Comparison of ENCODE assay signal across 24 cellular contexts in the genomic region with DNA sequence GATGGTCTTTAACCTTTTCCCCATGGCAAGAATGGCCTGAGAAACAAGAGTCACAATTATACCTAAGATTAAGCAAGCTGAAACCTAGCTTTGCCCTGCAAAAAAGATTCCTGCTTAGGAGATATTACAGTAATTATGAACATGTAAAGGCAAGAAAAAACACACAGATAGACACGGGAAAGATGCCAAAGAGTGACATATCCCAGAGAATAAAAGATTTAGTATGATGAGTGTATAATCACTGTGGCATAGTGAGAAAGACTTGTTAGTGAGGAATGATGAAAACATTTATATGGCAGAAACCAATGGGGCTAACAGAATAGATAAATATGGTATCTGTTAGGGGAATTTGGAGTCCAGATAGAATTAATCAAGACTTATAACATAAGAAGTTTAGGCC. TPM values are rescaled to one million over a fixed set of nuclear protein-coding genes. Genes with fewer than 3 reads are reported as not detected.
"Had no signal": no experiment of that assay in that cellular context is flagged by ENCODE, and none has a peak within 500 bp of the region (broad histone marks: within the 10 kb centered on the region; RNA-seq: fewer than 3 reads in every experiment).

No MANE protein-coding gene starts in this region.

- H3K36me3 ChIP-seq: colonic mucosa, esophagus muscularis mucosa, gastrocnemius medialis, left lung, lower lobe of right lung, pancreas, stomach, thoracic aorta, transverse colon had no signal

- H3K27ac ChIP-seq: colonic mucosa, esophagus muscularis mucosa, gastrocnemius medialis, left lung, lower lobe of right lung, pancreas, stomach, thoracic aorta, transverse colon had no signal

- H3K4me1 ChIP-seq: colonic mucosa, esophagus muscularis mucosa, gastrocnemius medialis, left lung, lower lobe of right lung, pancreas, stomach, transverse colon had no signal

- H3K27me3 ChIP-seq: colonic mucosa, esophagus muscularis mucosa, gastrocnemius medialis, left lung, pancreas, stomach, transverse colon had no signal

- H3K9me3 ChIP-seq: colonic mucosa, esophagus muscularis mucosa, gastrocnemius medialis, left lung, lower lobe of right lung, pancreas, stomach, thoracic aorta, transverse colon had no signal

- FAIRE-seq: endothelial cell of umbilical vein, pancreas, small intestine had no signal

- ATAC-seq: gastrocnemius medialis, left lung, lower lobe of right lung, pancreas, right cardiac atrium had no signal

- H3K4me3 ChIP-seq: colonic mucosa, esophagus muscularis mucosa, gastrocnemius medialis, left lung, lower lobe of right lung, pancreas, stomach, thoracic aorta, transverse colon had no signal

- DNase-seq: colonic mucosa; dermis blood vessel endothelial cell; effector CD4-positive, alpha-beta T cell; endodermal cell; gastrocnemius medialis; glutamatergic neuron; islet precursor cell; left lung; lower lobe of right lung; mesenchymal stem cell; naive B cell; occipital lobe; pancreas; right cardiac atrium; small intestine; stimulated activated CD4-positive, alpha-beta T cell treated with anti-CD3 and anti-CD28 coated beads, Interleukin-12 subunit alpha, Interleukin-12 subunit beta, amount 100 ng/mL, for 4 hours; stimulated activated naive CD4-positive, alpha-beta T cell; stomach; substantia nigra; transverse colon had no signal

RNA-seq across cellular contexts. Expression of gene TASL, which starts 29.6 kb away (rescaled TPM):
- total RNA-seq: dermis blood vessel endothelial cell, endodermal cell, endothelial cell of umbilical vein, progenitor cell of endocrine pancreas had no signal
- polyA plus RNA-seq: endothelial cell of umbilical vein had no signal
